20 cellular contexts compared by ENCODE assay signal in the genomic region with DNA sequence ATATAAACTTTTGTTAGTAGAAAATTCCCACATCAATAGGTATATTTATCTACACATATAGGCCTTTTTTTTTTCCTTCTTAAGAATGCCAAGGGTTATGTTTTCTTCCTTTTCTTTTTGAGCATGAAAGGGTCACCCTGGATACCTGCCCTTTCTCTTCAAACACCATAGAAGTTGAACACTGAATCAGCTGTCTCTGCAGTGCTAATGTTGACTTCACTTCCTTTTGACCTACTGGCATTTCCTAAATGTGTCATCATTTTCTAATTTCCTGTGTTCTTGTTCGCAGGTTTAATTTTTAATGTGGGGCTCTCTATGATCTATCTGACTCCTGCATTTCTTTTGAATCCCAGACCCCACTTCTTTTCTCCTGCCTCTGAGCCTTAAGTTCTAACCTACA.
DNase-seq lines count a peak whose midpoint lies in the region; ATAC-seq and TF ChIP-seq lines count a peak whose summit lies in the region.
"Had no signal": no experiment of that assay in that cellular context is flagged by ENCODE, and none has a peak within 500 bp of the region (broad histone marks: within the 10 kb centered on the region; RNA-seq: fewer than 3 reads in every experiment).

No MANE protein-coding gene starts in this region.

- POLR2A ChIA-PET in RWPE1 (lab: Yijun Ruan, JAX; ENCODE audit: low non-redundant PET) = no interaction called here

- H3K27ac ChIP-seq in GM23338 (ENCODE audit: low read depth) (no peak overlapping the region), RWPE1 (no peak overlapping the region), neural progenitor cell (no peak overlapping the region), trophoblast cell (ENCODE audit: low read depth, low read length) (no peak overlapping the region), hepatocyte (no peak overlapping the region)
- H3K27ac ChIP-seq: BLaER1 treated with 17β-estradiol and CSF1 and Interleukin-3, amounts not matched to agents 10 nM and 100 nM; esophagus muscularis mucosa; Peyer's patch; WERI-Rb-1 had no signal

- H3K4me3 Mint-ChIP-seq in GM23338 (no peak overlapping the region), endothelial cell (ENCODE audit: unreplicated experiment) (no peak overlapping the region), neural progenitor cell (no peak overlapping the region)
- H3K4me3 Mint-ChIP-seq: activated CD8-positive, alpha-beta memory T cell treated with anti-CD3 and anti-CD28 coated beads, Interleukin-2, amount 10 ng/mL, durations not matched to agents 7 days and 5 days had no signal

- no peak overlapping the region for H3K23ac ChIP-seq in trophoblast cell (ENCODE audit: low read length)

- no peak for ATAC-seq in GM23338
- ATAC-seq in GM21381 (IDR thresholded peaks at IDR 0.05; ENCODE audit: unreplicated experiment) = no peak
- ATAC-seq: activated CD8-positive, alpha-beta memory T cell treated with anti-CD3 and anti-CD28 coated beads, Interleukin-2, amount 10 ng/mL, durations not matched to agents 7 days and 5 days had no signal

- H3K27me3 ChIP-seq in GM23338 (ENCODE audit: insufficient read depth) (no peaks in the 10 kb centered on the region), neural progenitor cell (no peaks in the 10 kb centered on the region), trophoblast cell (ENCODE audit: insufficient read depth, low read length) (no peaks in the 10 kb centered on the region), hepatocyte (no peaks in the 10 kb centered on the region)
- H3K27me3 ChIP-seq: BLaER1 treated with 17β-estradiol and CSF1 and Interleukin-3, amounts not matched to agents 10 nM and 100 nM; esophagus muscularis mucosa; Peyer's patch had no signal

- H3K4me1 Mint-ChIP-seq in GM23338 = peaks cover 16% of the 10 kb centered on the region; the same call in 2 of the 3 replicates
- H3K4me1 Mint-ChIP-seq in endothelial cell (ENCODE audit: unreplicated experiment) = peaks cover 5% of the 10 kb centered on the region
- H3K4me1 Mint-ChIP-seq in neural progenitor cell = peaks cover 19% of the 10 kb centered on the region
- H3K4me1 Mint-ChIP-seq: activated CD8-positive, alpha-beta memory T cell treated with anti-CD3 and anti-CD28 coated beads, Interleukin-2, amount 10 ng/mL, durations not matched to agents 7 days and 5 days had no signal

- H3K4me1 ChIP-seq in GM23338 (ENCODE audit: insufficient read depth) (peaks cover 12% of the 10 kb centered on the region), neural progenitor cell (peaks cover 31% of the 10 kb centered on the region), trophoblast cell (ENCODE audit: control insufficient read depth in 1 of 2, insufficient read depth in 2 of 2, low read length in 2 of 2) (no peaks in the 10 kb centered on the region), hepatocyte (ENCODE audit: insufficient read depth) (no peaks in the 10 kb centered on the region)
- H3K4me1 ChIP-seq: esophagus muscularis mucosa, Peyer's patch had no signal

- H2BK12ac ChIP-seq in trophoblast cell (ENCODE audit: low read length) = no peak overlapping the region

- no peak overlapping the region for H3K4ac ChIP-seq in trophoblast cell (ENCODE audit: low read depth, low read length)

- H3K79me1 ChIP-seq in trophoblast cell (ENCODE audit: low read length) = peaks cover 3% of the 10 kb centered on the region

- H2AFZ ChIP-seq in GM23338 (no peak overlapping the region), neural progenitor cell (replicated peaks) (no peak overlapping the region), trophoblast cell (ENCODE audit: insufficient read depth, low read length, poor library complexity) (no peak overlapping the region), hepatocyte (no peak overlapping the region)

- H4K91ac ChIP-seq in trophoblast cell (ENCODE audit: low read depth, low read length) = no peak overlapping the region

- H2AK5ac ChIP-seq in trophoblast cell (ENCODE audit: low read length) = no peak overlapping the region

- H3K18ac ChIP-seq in trophoblast cell (ENCODE audit: low read length) = no peak overlapping the region

- no CpG with 5 or more reads among the region's 1 CpG for WGBS in trophoblast cell (ENCODE audit: extremely low coverage, insufficient coverage, insufficient read length)
- 92% methylated on average over 1 of the region's 1 CpG for WGBS in hepatocyte (ENCODE audit: low lambda C conversion rate, missing lambda C conversion rate)

- no peak for TF ChIP-seq CTCF in GM23338 (conservative IDR thresholded peaks at IDR 0.05; ENCODE audit: low read depth in 2 of 2)
- no peak for TF ChIP-seq CTCF in RWPE1 (conservative IDR thresholded peaks at IDR 0.05; ENCODE audit: low read depth)
- TF ChIP-seq CTCF in endothelial cell (IDR thresholded peaks at IDR 0.05; ENCODE audit: unreplicated experiment) = no peak
- TF ChIP-seq CTCF in neural progenitor cell (IDR thresholded peaks at IDR 0.05) = no peak
- TF ChIP-seq CTCF in hepatocyte (IDR thresholded peaks at IDR 0.05; ENCODE audit: poor library complexity) = no peak

- CTCF ChIA-PET in RWPE1 (lab: Yijun Ruan, JAX) = no interaction called here

- H3K9me3 Mint-ChIP-seq in GM23338 (peaks cover 18% of the 10 kb centered on the region), endothelial cell (ENCODE audit: unreplicated experiment) (no peaks in the 10 kb centered on the region), neural progenitor cell (peaks cover 10% of the 10 kb centered on the region)

- H3K27ac Mint-ChIP-seq in GM23338 = peak overlapping the region; percentile 26; the same call in 1 of the 2 replicates
- peak overlapping the region; percentile 10 for H3K27ac Mint-ChIP-seq in endothelial cell (ENCODE audit: unreplicated experiment)
- H3K27ac Mint-ChIP-seq in neural progenitor cell = no peak overlapping the region
- H3K27ac Mint-ChIP-seq: activated CD8-positive, alpha-beta memory T cell treated with anti-CD3 and anti-CD28 coated beads, Interleukin-2, amount 10 ng/mL, durations not matched to agents 7 days and 5 days had no signal

- H3K4me3 ChIP-seq in GM23338 = no peak overlapping the region
- H3K4me3 ChIP-seq in neural progenitor cell = no peak overlapping the region
- H3K4me3 ChIP-seq in trophoblast cell (ENCODE audit: low read depth, low read length) = no peak overlapping the region
- H3K4me3 ChIP-seq in hepatocyte = no peak overlapping the region
- H3K4me3 ChIP-seq: BLaER1 treated with 17β-estradiol and CSF1 and Interleukin-3, amounts not matched to agents 10 nM and 100 nM; esophagus muscularis mucosa; HAP-1; Peyer's patch had no signal

- H3K27me3 Mint-ChIP-seq in GM23338 (ENCODE audit: insufficient read depth, low read depth, poor library complexity) = no peaks in the 10 kb centered on the region
- no peaks in the 10 kb centered on the region for H3K27me3 Mint-ChIP-seq in endothelial cell (ENCODE audit: unreplicated experiment)
- H3K27me3 Mint-ChIP-seq in neural progenitor cell (ENCODE audit: insufficient read depth, low read depth) = no peaks in the 10 kb centered on the region
- H3K27me3 Mint-ChIP-seq: activated CD8-positive, alpha-beta memory T cell treated with anti-CD3 and anti-CD28 coated beads, Interleukin-2, amount 10 ng/mL, durations not matched to agents 7 days and 5 days had no signal

- H3F3A ChIP-seq in GM23338 (replicated peaks; ENCODE audit: low read depth) (no peaks in the 10 kb centered on the region), neural progenitor cell (ENCODE audit: low read depth) (peaks cover 9% of the 10 kb centered on the region)

- H3K9me3 ChIP-seq in neural progenitor cell (ENCODE audit: low read depth) = no peaks in the 10 kb centered on the region
- H3K9me3 ChIP-seq in trophoblast cell (ENCODE audit: insufficient read depth, low read depth, low read length) = no peaks in the 10 kb centered on the region
- no peaks in the 10 kb centered on the region for H3K9me3 ChIP-seq in hepatocyte (ENCODE audit: low read depth)
- H3K9me3 ChIP-seq: BLaER1 treated with 17β-estradiol and CSF1 and Interleukin-3, amounts not matched to agents 10 nM and 100 nM; esophagus muscularis mucosa; HAP-1; Peyer's patch had no signal

- H3K9ac ChIP-seq in neural progenitor cell (no peak overlapping the region), trophoblast cell (ENCODE audit: low read length) (no peak overlapping the region)
- H3K9ac ChIP-seq: BLaER1 treated with 17β-estradiol and CSF1 and Interleukin-3, amounts not matched to agents 10 nM and 100 nM had no signal

- no peaks in the 10 kb centered on the region; the same call in 1 of the 2 replicates for H3K79me2 ChIP-seq in GM23338 (replicated peaks; ENCODE audit: insufficient read depth)
- H3K79me2 ChIP-seq in neural progenitor cell (ENCODE audit: low read depth) = no peaks in the 10 kb centered on the region
- no peaks in the 10 kb centered on the region for H3K79me2 ChIP-seq in trophoblast cell (ENCODE audit: control insufficient read depth, insufficient read depth, low read length, poor library complexity)
- peaks cover 6% of the 10 kb centered on the region for H3K79me2 ChIP-seq in hepatocyte

- H3K14ac ChIP-seq in trophoblast cell (ENCODE audit: low read length) = no peak overlapping the region

- no peak overlapping the region for H4K12ac ChIP-seq in trophoblast cell (ENCODE audit: low read depth, low read length)

- no peaks in the 10 kb centered on the region for H3K36me3 ChIP-seq in GM23338 (ENCODE audit: insufficient read depth)
- H3K36me3 ChIP-seq in neural progenitor cell = no peaks in the 10 kb centered on the region
- no peaks in the 10 kb centered on the region for H3K36me3 ChIP-seq in trophoblast cell (ENCODE audit: control insufficient read depth in 1 of 2, insufficient read depth in 2 of 2, low read length in 2 of 2)
- no peaks in the 10 kb centered on the region for H3K36me3 ChIP-seq in hepatocyte (replicated peaks; ENCODE audit: insufficient read depth, low read depth)
- H3K36me3 ChIP-seq: BLaER1 treated with 17β-estradiol and CSF1 and Interleukin-3, amounts not matched to agents 10 nM and 100 nM; esophagus muscularis mucosa; HAP-1; Peyer's patch had no signal

- H3K9me2 ChIP-seq in GM23338 (ENCODE audit: insufficient read depth) (no peaks in the 10 kb centered on the region), hepatocyte (replicated peaks; ENCODE audit: insufficient read depth) (no peaks in the 10 kb centered on the region)

- DNase-seq in GM23338 (ENCODE audit: low spot score) (no peak), RWPE1 (ENCODE audit: low spot score) (peak; percentile 0), endothelial cell (ENCODE audit: low spot score) (no peak), neural progenitor cell (ENCODE audit: low spot score) (no peak), trophoblast cell (no peak), hepatocyte (ENCODE audit: low spot score) (no peak)
- no peak for DNase-seq in stimulated activated CD4-positive, alpha-beta T cell treated with anti-CD3 and anti-CD28 coated beads, Interleukin-4, amount 100 ng/mL, for 24 hours
- DNase-seq: activated CD8-positive, alpha-beta memory T cell treated with anti-CD3 and anti-CD28 coated beads, Interleukin-2, amount 10 ng/mL, durations not matched to agents 7 days and 5 days; activated effector memory CD4-positive, alpha-beta T cell treated with anti-CD3 and anti-CD28 coated beads, Interleukin-2, amount 50 U/mL, for 16 hours; amniotic stem cell; cortex of kidney; DMS153; NCI-H526 treated with DMSO at 0.1 percent for 48 hours; Peyer's patch; stimulated activated CD4-positive, alpha-beta T cell treated with anti-CD3 and anti-CD28 coated beads, Interleukin-2, amount 100 ng/mL, for 24 hours; WERI-Rb-1 had no signal

- no peak overlapping the region for H4K8ac ChIP-seq in trophoblast cell (ENCODE audit: low read depth, low read length)

- H2BK5ac ChIP-seq in trophoblast cell (ENCODE audit: low read depth, low read length, poor library complexity) = no peak overlapping the region

- H3K4me2 ChIP-seq in GM23338 = 0 out of 2 replicates have a peak overlapping the region, but pooled peaks have one; percentile 52
- H3K4me2 ChIP-seq in neural progenitor cell = peak overlapping the region; percentile 6
- H3K4me2 ChIP-seq in trophoblast cell (ENCODE audit: low read length) = no peak overlapping the region
- H3K4me2 ChIP-seq in hepatocyte = no peak overlapping the region

- H2BK120ac ChIP-seq in trophoblast cell (ENCODE audit: insufficient read depth, low read length, poor library complexity) = no peak overlapping the region

- H4K20me1 ChIP-seq in GM23338 (replicated peaks; ENCODE audit: insufficient read depth) (no peaks in the 10 kb centered on the region), neural progenitor cell (ENCODE audit: low read depth) (no peaks in the 10 kb centered on the region), hepatocyte (ENCODE audit: insufficient read depth, poor library complexity, severe bottlenecking) (no peaks in the 10 kb centered on the region)
- H4K20me1 ChIP-seq: BLaER1 treated with 17β-estradiol and CSF1 and Interleukin-3, amounts not matched to agents 10 nM and 100 nM had no signal

- H3K36me3 Mint-ChIP-seq in GM23338 (ENCODE audit: low read depth) (peaks cover 15% of the 10 kb centered on the region; the same call in 2 of the 3 replicates), endothelial cell (ENCODE audit: low read depth, unreplicated experiment) (no peaks in the 10 kb centered on the region), neural progenitor cell (peaks cover 2% of the 10 kb centered on the region)
- H3K36me3 Mint-ChIP-seq: activated CD8-positive, alpha-beta memory T cell treated with anti-CD3 and anti-CD28 coated beads, Interleukin-2, amount 10 ng/mL, durations not matched to agents 7 days and 5 days had no signal

Comparison
In these comparisons a context has a peak if more than half of its experiments do, and no peak if none do; other contexts are left out.
1. H3K4me2 ChIP-seq: peak in GM23338 (single experiment) and neural progenitor cell (single experiment); none in trophoblast cell (single experiment) and hepatocyte (single experiment).